ENCODE assay signal across 2 cellular contexts in the genomic region with DNA sequence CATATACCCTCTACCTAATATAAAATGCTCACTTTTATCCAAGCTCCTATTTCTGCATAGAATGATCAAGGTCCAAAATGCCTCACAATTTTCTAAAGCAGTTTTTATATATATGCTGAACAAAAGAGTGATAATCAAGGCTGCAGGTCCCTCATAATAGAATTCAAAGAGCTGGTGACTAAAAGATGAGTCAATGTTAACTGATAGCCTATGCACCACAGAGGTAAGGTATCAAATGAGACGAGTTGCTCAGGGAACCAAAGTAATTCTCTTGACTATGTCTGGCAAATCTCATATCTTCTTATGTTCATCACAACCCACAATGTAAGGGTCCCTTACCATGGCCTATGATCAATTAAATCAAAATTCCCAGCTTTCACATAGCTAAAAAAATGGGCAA.
A peak's percentile ranks its signal among the peaks of the same experiment; 100 is the strongest.
TF ChIP-seq lines count a peak whose summit lies in the region.

No MANE protein-coding gene starts in this region.

TF ChIP-seq in IMR-90, 13 proteins besides CTCF, POLR2A, EP300 and RAD21:
- TF ChIP-seq CEBPB (IDR thresholded peaks at IDR 0.05; ENCODE audit: low read depth, low read length) (no peak), SMC3 (IDR thresholded peaks at IDR 0.05; ENCODE audit: low read depth, low read length) (no peak), MXI1 (IDR thresholded peaks at IDR 0.05; ENCODE audit: borderline replicate concordance, low read depth, low read length) (no peak), BHLHE40 (IDR thresholded peaks at IDR 0.05; ENCODE audit: low read depth, low read length) (no peak), MAZ (IDR thresholded peaks at IDR 0.05; ENCODE audit: borderline replicate concordance, low read depth, low read length) (no peak)
TF ChIP-seq in IMR-90: peak in this region for 0.

TF ChIP-seq in K562, 482 proteins besides CTCF, POLR2A, EP300 and RAD21:
- TF ChIP-seq KAT8 (IDR thresholded peaks at IDR 0.05; ENCODE audit: low read depth) (no peak), FOSL1 (tag; conservative IDR thresholded peaks at IDR 0.05) (peak; percentile 54; the same call in 1 of the 2 replicates)
